Comparison of ENCODE assay signal across 13 cellular contexts in the genomic region with DNA sequence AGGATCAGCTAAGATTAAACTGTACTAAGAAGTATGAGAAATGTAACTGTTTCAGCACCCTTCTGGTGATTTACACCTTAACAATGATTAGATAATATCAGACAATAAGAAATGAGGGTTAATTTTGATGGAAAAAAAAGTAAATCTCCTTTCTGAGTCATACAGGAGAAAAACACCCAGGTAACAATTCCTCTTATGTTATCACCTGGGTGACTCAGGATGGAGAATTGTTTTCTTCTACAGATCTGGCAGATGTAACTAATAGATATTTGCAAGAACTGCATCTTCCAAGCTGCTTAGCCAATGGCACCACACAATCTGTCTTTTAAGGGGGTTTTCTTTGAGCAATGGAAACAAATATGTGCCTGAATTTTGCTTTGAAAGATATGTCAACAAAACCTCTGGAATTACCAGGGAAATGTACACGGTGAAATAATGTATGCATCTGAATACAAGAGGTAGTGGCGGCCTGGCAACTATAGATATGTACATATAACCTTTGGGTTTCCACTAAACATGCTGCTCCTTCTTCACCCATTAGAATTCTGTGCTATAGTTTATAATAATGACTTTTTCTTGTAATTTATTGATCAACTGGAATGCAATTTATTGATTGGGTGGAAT.
DNase-seq lines count a peak whose midpoint lies in the region; TF ChIP-seq lines count a peak whose summit lies in the region.
"Had no signal": no experiment of that assay in that cellular context is flagged by ENCODE, and none has a peak within 500 bp of the region (broad histone marks: within the 10 kb centered on the region; RNA-seq: fewer than 3 reads in every experiment).

No MANE protein-coding gene starts in this region.

- no peaks in the 10 kb centered on the region for H3K79me2 ChIP-seq in smooth muscle cell (ENCODE audit: low read depth)
- no peaks in the 10 kb centered on the region for H3K79me2 ChIP-seq in SK-N-SH (ENCODE audit: insufficient read depth)

- TF ChIP-seq RAD21 in SK-N-SH (IDR thresholded peaks at IDR 0.05; ENCODE audit: low read length) = no peak

- H3K4me2 ChIP-seq in smooth muscle cell (no peak overlapping the region), SK-N-SH (no peak overlapping the region)
- H3K4me2 ChIP-seq: BLaER1 treated with 17β-estradiol and CSF1 and Interleukin-3, amounts not matched to agents 10 nM and 100 nM had no signal

- POLR2A ChIA-PET in SK-N-SH (lab: Yijun Ruan, JAX) = no interaction called here

- H4K20me1 ChIP-seq in smooth muscle cell (ENCODE audit: low read depth) = no peaks in the 10 kb centered on the region
- H4K20me1 ChIP-seq in SK-N-SH (ENCODE audit: insufficient read depth) = no peaks in the 10 kb centered on the region
- H4K20me1 ChIP-seq: BLaER1 treated with 17β-estradiol and CSF1 and Interleukin-3, amounts not matched to agents 10 nM and 100 nM had no signal

- H3K36me3 ChIP-seq in smooth muscle cell (ENCODE audit: low read depth) = no peaks in the 10 kb centered on the region
- no peaks in the 10 kb centered on the region for H3K36me3 ChIP-seq in SK-N-SH (replicated peaks in 1 of 2; ENCODE audit: control insufficient read depth in 1 of 2, insufficient read depth in 2 of 2, low read length in 1 of 2)
- H3K36me3 ChIP-seq: BLaER1 treated with 17β-estradiol and CSF1 and Interleukin-3, amounts not matched to agents 10 nM and 100 nM had no signal

- H3K27ac ChIP-seq in smooth muscle cell (ENCODE audit: low read depth) (peak overlapping the region; percentile 10), SK-N-SH (ENCODE audit: low read depth in 2 of 2, low read length in 1 of 2) (no peak overlapping the region)
- H3K27ac ChIP-seq: BLaER1 treated with 17β-estradiol and CSF1 and Interleukin-3, amounts not matched to agents 10 nM and 100 nM had no signal

- H3K36me3 Mint-ChIP-seq in endothelial cell (ENCODE audit: low read depth, unreplicated experiment) = no peaks in the 10 kb centered on the region
- H3K36me3 Mint-ChIP-seq: CD8-positive, alpha-beta T cell had no signal

- 96% methylated on average over 2 of the region's 2 CpGs for WGBS in smooth muscle cell (ENCODE audit: low lambda C conversion rate)
- WGBS in SK-N-SH (ENCODE audit: low lambda C conversion rate) = 58% methylated on average over 2 of the region's 2 CpGs

- H3K4me1 Mint-ChIP-seq in endothelial cell (ENCODE audit: unreplicated experiment) = peaks cover 2% of the 10 kb centered on the region
- H3K4me1 Mint-ChIP-seq: B cell, H9 had no signal

- no peak for TF ChIP-seq CTCF in epithelial cell of esophagus (IDR thresholded peaks at IDR 0.05; ENCODE audit: insufficient read depth, low read depth, low read length, missing control alignments)
- TF ChIP-seq CTCF in smooth muscle cell (IDR thresholded peaks at IDR 0.05; ENCODE audit: borderline replicate concordance, insufficient read depth, poor library complexity, severe bottlenecking) = no peak
- no peak for TF ChIP-seq CTCF in endothelial cell (IDR thresholded peaks at IDR 0.05; ENCODE audit: unreplicated experiment)
- no peak for TF ChIP-seq CTCF in SK-N-SH (IDR thresholded peaks at IDR 0.05)

- no peaks in the 10 kb centered on the region for H3K9me3 Mint-ChIP-seq in endothelial cell (ENCODE audit: unreplicated experiment)
- H3K9me3 Mint-ChIP-seq: H9 had no signal

- no peaks in the 10 kb centered on the region for H3F3A ChIP-seq in smooth muscle cell (ENCODE audit: low read depth)
- no peaks in the 10 kb centered on the region for H3F3A ChIP-seq in SK-N-SH (replicated peaks; ENCODE audit: insufficient read depth)

- DNase-seq in NCI-H146 (lab: John Stamatoyannopoulos, UW) = peak; percentile 16
- DNase-seq in NCI-H146 treated with DMSO at 0.1 percent for 48 hours (lab: John Stamatoyannopoulos, UW; ENCODE audit: unreplicated experiment) = no peak
- peak; percentile 65 to 71 for DNase-seq in NCI-H1930 (lab: John Stamatoyannopoulos, UW)
- peak; percentile 32 for DNase-seq in epithelial cell of esophagus (ENCODE audit: low read depth)
- no peak for DNase-seq in smooth muscle cell (lab: John Stamatoyannopoulos, UW; ENCODE audit: unreplicated experiment)
- DNase-seq in endothelial cell (ENCODE audit: low spot score) = no peak
- no peak for DNase-seq in SK-N-SH
- DNase-seq: 8988T; Calu3; CD8-positive, alpha-beta T cell; H9 had no signal

- H3K4me3 ChIP-seq in epithelial cell of esophagus (ENCODE audit: low read length) (no peak overlapping the region), smooth muscle cell (no peak overlapping the region), SK-N-SH (ENCODE audit: low read depth in 2 of 2, low read length in 1 of 2) (no peak overlapping the region)
- H3K4me3 ChIP-seq: BLaER1 treated with 17β-estradiol and CSF1 and Interleukin-3, amounts not matched to agents 10 nM and 100 nM had no signal

- TF ChIP-seq EP300 in SK-N-SH (IDR thresholded peaks at IDR 0.05; ENCODE audit: borderline replicate concordance in 1 of 2, low read depth in 1 of 2, low read length in 1 of 2) = no peak

- H3K9ac ChIP-seq in smooth muscle cell (ENCODE audit: low read depth) (no peak overlapping the region), SK-N-SH (no peak overlapping the region)
- H3K9ac ChIP-seq: BLaER1 treated with 17β-estradiol and CSF1 and Interleukin-3, amounts not matched to agents 10 nM and 100 nM had no signal

- H3K27me3 ChIP-seq in smooth muscle cell (ENCODE audit: low read depth) (no peaks in the 10 kb centered on the region), SK-N-SH (ENCODE audit: insufficient read depth) (no peaks in the 10 kb centered on the region)
- H3K27me3 ChIP-seq: BLaER1 treated with 17β-estradiol and CSF1 and Interleukin-3, amounts not matched to agents 10 nM and 100 nM had no signal

- H3K27me3 Mint-ChIP-seq in endothelial cell (ENCODE audit: unreplicated experiment) = no peaks in the 10 kb centered on the region
- H3K27me3 Mint-ChIP-seq: B cell had no signal

- CTCF ChIA-PET in SK-N-SH (lab: Yijun Ruan, JAX) = no interaction called here

- H3K4me3 Mint-ChIP-seq in endothelial cell (ENCODE audit: unreplicated experiment) = no peak overlapping the region
- H3K4me3 Mint-ChIP-seq: B cell; CD8-positive, alpha-beta T cell; H9 had no signal

- H3K9me3 ChIP-seq in smooth muscle cell (replicated peaks; ENCODE audit: low read depth) (no peaks in the 10 kb centered on the region), SK-N-SH (no peaks in the 10 kb centered on the region)
- H3K9me3 ChIP-seq: BLaER1 treated with 17β-estradiol and CSF1 and Interleukin-3, amounts not matched to agents 10 nM and 100 nM had no signal

- H2AFZ ChIP-seq in smooth muscle cell (ENCODE audit: low read depth) (no peak overlapping the region), SK-N-SH (ENCODE audit: low read depth) (no peak overlapping the region)

- H3K9me2 ChIP-seq in SK-N-SH = no peaks in the 10 kb centered on the region

- H3K4me1 ChIP-seq in smooth muscle cell (ENCODE audit: low read depth) (no peaks in the 10 kb centered on the region), SK-N-SH (ENCODE audit: control insufficient read depth in 1 of 2, insufficient read depth in 2 of 2, low read depth in 1 of 2, low read length in 1 of 2) (no peaks in the 10 kb centered on the region)
- H3K4me1 ChIP-seq: BLaER1 treated with 17β-estradiol and CSF1 and Interleukin-3, amounts not matched to agents 10 nM and 100 nM had no signal

- H3K27ac Mint-ChIP-seq in endothelial cell (ENCODE audit: unreplicated experiment) = no peak overlapping the region
- H3K27ac Mint-ChIP-seq: B cell; CD8-positive, alpha-beta T cell had no signal

TF ChIP-seq in SK-N-SH, 30 proteins besides CTCF, POLR2A, EP300 and RAD21:
- TF ChIP-seq, protein P1, sequence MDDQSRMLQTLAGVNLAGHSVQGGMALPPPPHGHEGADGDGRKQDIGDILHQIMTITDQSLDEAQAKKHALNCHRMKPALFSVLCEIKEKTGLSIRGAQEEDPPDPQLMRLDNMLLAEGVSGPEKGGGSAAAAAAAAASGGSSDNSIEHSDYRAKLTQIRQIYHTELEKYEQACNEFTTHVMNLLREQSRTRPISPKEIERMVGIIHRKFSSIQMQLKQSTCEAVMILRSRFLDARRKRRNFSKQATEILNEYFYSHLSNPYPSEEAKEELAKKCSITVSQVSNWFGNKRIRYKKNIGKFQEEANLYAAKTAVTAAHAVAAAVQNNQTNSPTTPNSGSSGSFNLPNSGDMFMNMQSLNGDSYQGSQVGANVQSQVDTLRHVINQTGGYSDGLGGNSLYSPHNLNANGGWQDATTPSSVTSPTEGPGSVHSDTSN (IDR thresholded peaks at IDR 0.05) = no peak
- TF ChIP-seq RCOR1 (IDR thresholded peaks at IDR 0.05; ENCODE audit: low read length) = no peak
- no peak for TF ChIP-seq ELF1 (IDR thresholded peaks at IDR 0.05)
- TF ChIP-seq TEAD4 (IDR thresholded peaks at IDR 0.05; ENCODE audit: borderline replicate concordance, insufficient read depth) = no peak
- TF ChIP-seq MXI1 (IDR thresholded peaks at IDR 0.05; ENCODE audit: low read depth, low read length) = no peak
- TF ChIP-seq JUND (IDR thresholded peaks at IDR 0.05) = no peak
- TF ChIP-seq, protein P2, sequence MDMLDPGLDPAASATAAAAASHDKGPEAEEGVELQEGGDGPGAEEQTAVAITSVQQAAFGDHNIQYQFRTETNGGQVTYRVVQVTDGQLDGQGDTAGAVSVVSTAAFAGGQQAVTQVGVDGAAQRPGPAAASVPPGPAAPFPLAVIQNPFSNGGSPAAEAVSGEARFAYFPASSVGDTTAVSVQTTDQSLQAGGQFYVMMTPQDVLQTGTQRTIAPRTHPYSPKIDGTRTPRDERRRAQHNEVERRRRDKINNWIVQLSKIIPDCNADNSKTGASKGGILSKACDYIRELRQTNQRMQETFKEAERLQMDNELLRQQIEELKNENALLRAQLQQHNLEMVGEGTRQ (IDR thresholded peaks at IDR 0.05; ENCODE audit: borderline replicate concordance, low read depth, low read length) = no peak
- TF ChIP-seq MEF2A (IDR thresholded peaks at IDR 0.05; ENCODE audit: borderline replicate concordance, low read depth) = no peak
- no peak for TF ChIP-seq SMC3 (IDR thresholded peaks at IDR 0.05; ENCODE audit: low read depth, low read length)
- no peak for TF ChIP-seq FOXJ3 (CRISPR knock-in tag; IDR thresholded peaks at IDR 0.05)
TF ChIP-seq in SK-N-SH: peak in this region for 0.

Comparison
In these comparisons a context has a peak if more than half of its experiments do, and no peak if none do; other contexts are left out.
1. DNase-seq: peak in NCI-H146 (single experiment), NCI-H1930 (2 of 2) and epithelial cell of esophagus (single experiment); none in NCI-H146 treated with DMSO at 0.1 percent for 48 hours (single experiment), smooth muscle cell (single experiment), endothelial cell (single experiment) and SK-N-SH (single experiment).